8 cellular contexts compared by ENCODE assay signal in the genomic region with DNA sequence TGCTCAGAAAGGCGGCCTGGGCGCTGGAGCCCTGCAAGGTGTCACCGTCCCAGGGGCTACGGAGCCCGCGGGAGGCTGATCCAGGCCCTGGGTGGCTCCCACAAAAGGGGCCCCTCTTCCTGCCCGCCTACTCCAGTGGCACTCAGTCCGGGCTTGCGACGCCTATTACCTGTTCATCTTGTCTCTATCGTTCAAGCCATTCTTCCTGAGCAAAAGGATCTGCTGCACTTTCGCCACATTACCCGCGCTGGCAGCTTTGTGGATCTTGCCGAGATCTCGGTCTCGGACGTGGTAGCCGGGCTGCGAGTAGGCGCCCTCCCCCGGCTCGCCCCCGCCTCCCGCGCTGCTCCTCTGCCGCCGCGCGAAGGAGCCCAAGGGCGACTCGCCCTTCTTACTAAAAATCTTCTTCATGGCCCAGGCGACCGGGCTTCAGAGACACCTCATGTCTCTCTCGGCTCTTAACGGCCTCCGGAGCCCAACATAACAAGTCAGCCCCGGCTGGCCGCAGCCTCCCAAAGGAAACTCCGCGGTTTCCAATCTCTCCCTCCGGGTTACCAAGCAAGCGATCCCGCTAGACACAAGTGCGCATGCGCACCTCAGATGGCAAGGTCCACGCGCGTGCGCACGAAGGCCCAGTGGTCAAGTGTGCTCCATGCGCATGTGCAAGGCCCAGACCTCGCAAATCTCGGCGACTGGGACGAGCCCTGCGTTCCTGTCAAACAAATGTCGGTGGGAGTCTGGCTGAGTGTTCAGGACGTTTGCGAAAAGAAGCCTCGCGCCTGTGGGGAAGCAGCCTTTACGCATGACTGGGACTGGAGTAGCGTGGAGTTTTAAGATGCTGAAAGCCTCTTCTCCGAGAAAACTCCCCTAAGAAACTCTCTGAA. TPM values are rescaled to one million over a fixed set of nuclear protein-coding genes. Genes with fewer than 3 reads are reported as not detected.
DNase-seq lines count a peak whose midpoint lies in the region; ATAC-seq and TF ChIP-seq lines count a peak whose summit lies in the region.

Gene ANKRD26, minus strand, starts transcription at position 579 of the 884 bp plus-strand sequence. Its CDS starts 168 bp downstream, at position 411.

- CTCF ChIA-PET in activated B cell treated with CpG ODN at 0.5 μM for 24 hours (lab: Charles Lee) = no interaction called here

- POLR2A ChIA-PET in activated B cell treated with CpG ODN at 0.5 μM for 24 hours (lab: Charles Lee) = interaction anchor here (2.1 kb wide), 1 partner anchor 54 kb away, joined by 18 read pairs; the partner anchor contains the start of gene YME1L1

- no peaks in the 10 kb centered on the region for H3K27me3 Mint-ChIP-seq in activated B cell treated with CpG ODN at 0.5 μM for 24 hours

- H3K4me3 Mint-ChIP-seq in activated B cell treated with CpG ODN at 0.5 μM for 24 hours = peak within 1 kb of the TSS; percentile 94

- ATAC-seq in GM18909 (IDR thresholded peaks at IDR 0.05; ENCODE audit: poor library complexity, unreplicated experiment) (peak; percentile 88), HG03159 (IDR thresholded peaks at IDR 0.05; ENCODE audit: unreplicated experiment) (peak; percentile 84), activated B cell treated with CpG ODN at 0.5 μM for 24 hours (ENCODE audit: low read depth) (peak; percentile 93)

- peak within 1 kb of the TSS; percentile 83 for H3K27ac ChIP-seq in caudate nucleus (ENCODE audit: low read depth, low read length)

- H3K36me3 Mint-ChIP-seq in activated B cell treated with CpG ODN at 0.5 μM for 24 hours (ENCODE audit: low read depth) = peaks cover 4% of the 10 kb centered on the region

- no peaks in the 10 kb centered on the region for H3K9me3 Mint-ChIP-seq in activated B cell treated with CpG ODN at 0.5 μM for 24 hours

- no peak for TF ChIP-seq CTCF in activated B cell treated with CpG ODN at 0.5 μM for 24 hours (IDR thresholded peaks at IDR 0.05)

- peak within 1 kb of the TSS; percentile 96 for H3K27ac Mint-ChIP-seq in activated B cell treated with CpG ODN at 0.5 μM for 24 hours

- DNase-seq in AG08396 (ENCODE audit: low spot score) = peak; percentile 98
- peak; percentile 89 for DNase-seq in NCI-H2227 treated with DMSO at 0.1 percent for 48 hours (lab: John Stamatoyannopoulos, UW)
- peak; percentile 92 for DNase-seq in activated B cell treated with CpG ODN at 0.5 μM for 24 hours
- peak in 60 of 61 donors; percentile 42 to 98 (median 91) for DNase-seq in caudate nucleus (lab: John Stamatoyannopoulos, UW)
- DNase-seq in inferior parietal cortex (ENCODE audit: extremely low spot score) = peak; percentile 99
- peak; percentile 97 for DNase-seq in smooth muscle cell of the brain vasculature (ENCODE audit: low read depth, low spot score)

- peaks cover 18% of the 10 kb centered on the region for H3K4me1 Mint-ChIP-seq in activated B cell treated with CpG ODN at 0.5 μM for 24 hours

- intact Hi-C loops in activated B cell treated with CpG ODN at 0.5 μM for 24 hours (cut with micrococcal nuclease) = loop anchor here (1.0 to 5.0 kb wide), 6 partner anchors 15 to 402 kb away; partner anchors contain the start of genes ABI1, RAB18 and YME1L1

RNA-seq across cellular contexts. Expression of gene ANKRD26, which starts in this region (rescaled TPM):
- 6.0 and 7.7 TPM in 2 replicates for total RNA-seq in activated B cell treated with CpG ODN at 0.5 μM for 24 hours

Comparison
In these comparisons a context has a peak if more than half of its experiments do, and no peak if none do; other contexts are left out.
1. Peak in every context shown above with its lines: DNase-seq, ATAC-seq and H3K27ac ChIP-seq.